In the genomic region with DNA sequence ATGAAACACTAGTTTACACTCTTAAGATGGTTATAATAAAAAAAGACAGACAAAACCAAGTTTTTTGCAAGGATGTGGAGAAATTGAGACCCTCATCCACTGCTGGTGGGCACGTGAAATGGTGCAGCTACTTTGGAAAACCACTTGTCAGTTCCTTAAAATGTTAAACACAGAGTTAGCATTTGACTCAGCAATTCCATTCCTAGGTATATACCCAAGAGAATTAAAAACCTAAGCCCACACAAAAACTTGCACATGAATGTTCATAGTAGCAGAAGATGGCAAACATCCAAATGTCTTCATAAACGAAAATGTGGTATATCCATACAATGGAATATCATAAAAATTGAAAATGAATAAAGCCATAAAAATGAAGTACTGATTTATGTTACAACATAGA, we compare ENCODE assay signal across 2 cellular contexts.
A peak's percentile ranks its signal among the peaks of the same experiment; 100 is the strongest.
TF ChIP-seq lines count a peak whose summit lies in the region.

No MANE protein-coding gene starts in this region.

TF ChIP-seq in SK-N-SH treated with all-trans-retinoic acid at 6 μM for 48 hours, 23 proteins besides CTCF, POLR2A, EP300 and RAD21:
- TF ChIP-seq, protein P1, sequence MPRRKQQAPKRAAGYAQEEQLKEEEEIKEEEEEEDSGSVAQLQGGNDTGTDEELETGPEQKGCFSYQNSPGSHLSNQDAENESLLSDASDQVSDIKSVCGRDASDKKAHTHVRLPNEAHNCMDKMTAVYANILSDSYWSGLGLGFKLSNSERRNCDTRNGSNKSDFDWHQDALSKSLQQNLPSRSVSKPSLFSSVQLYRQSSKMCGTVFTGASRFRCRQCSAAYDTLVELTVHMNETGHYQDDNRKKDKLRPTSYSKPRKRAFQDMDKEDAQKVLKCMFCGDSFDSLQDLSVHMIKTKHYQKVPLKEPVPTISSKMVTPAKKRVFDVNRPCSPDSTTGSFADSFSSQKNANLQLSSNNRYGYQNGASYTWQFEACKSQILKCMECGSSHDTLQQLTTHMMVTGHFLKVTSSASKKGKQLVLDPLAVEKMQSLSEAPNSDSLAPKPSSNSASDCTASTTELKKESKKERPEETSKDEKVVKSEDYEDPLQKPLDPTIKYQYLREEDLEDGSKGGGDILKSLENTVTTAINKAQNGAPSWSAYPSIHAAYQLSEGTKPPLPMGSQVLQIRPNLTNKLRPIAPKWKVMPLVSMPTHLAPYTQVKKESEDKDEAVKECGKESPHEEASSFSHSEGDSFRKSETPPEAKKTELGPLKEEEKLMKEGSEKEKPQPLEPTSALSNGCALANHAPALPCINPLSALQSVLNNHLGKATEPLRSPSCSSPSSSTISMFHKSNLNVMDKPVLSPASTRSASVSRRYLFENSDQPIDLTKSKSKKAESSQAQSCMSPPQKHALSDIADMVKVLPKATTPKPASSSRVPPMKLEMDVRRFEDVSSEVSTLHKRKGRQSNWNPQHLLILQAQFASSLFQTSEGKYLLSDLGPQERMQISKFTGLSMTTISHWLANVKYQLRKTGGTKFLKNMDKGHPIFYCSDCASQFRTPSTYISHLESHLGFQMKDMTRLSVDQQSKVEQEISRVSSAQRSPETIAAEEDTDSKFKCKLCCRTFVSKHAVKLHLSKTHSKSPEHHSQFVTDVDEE (CRISPR knock-in tag; IDR thresholded peaks at IDR 0.05) = no peak
- TF ChIP-seq BACH2 (CRISPR knock-in tag; IDR thresholded peaks at IDR 0.05; ENCODE audit: borderline replicate concordance) (no peak), ZNF8 (CRISPR knock-in tag; IDR thresholded peaks at IDR 0.05) (peak; percentile 74), ZNF565 (CRISPR knock-in tag; conservative IDR thresholded peaks at IDR 0.05; ENCODE audit: low read depth) (no peak), OSR1 (CRISPR knock-in tag; IDR thresholded peaks at IDR 0.05) (no peak)
TF ChIP-seq in SK-N-SH treated with all-trans-retinoic acid at 6 μM for 48 hours: peak in this region for 1.

TF ChIP-seq in SK-N-SH, 30 proteins besides CTCF, POLR2A, EP300 and RAD21 (continued from another document):
- TF ChIP-seq POLR2AphosphoS5 (IDR thresholded peaks at IDR 0.05; ENCODE audit: low read depth, low read length) = no peak
- TF ChIP-seq, protein P2, sequence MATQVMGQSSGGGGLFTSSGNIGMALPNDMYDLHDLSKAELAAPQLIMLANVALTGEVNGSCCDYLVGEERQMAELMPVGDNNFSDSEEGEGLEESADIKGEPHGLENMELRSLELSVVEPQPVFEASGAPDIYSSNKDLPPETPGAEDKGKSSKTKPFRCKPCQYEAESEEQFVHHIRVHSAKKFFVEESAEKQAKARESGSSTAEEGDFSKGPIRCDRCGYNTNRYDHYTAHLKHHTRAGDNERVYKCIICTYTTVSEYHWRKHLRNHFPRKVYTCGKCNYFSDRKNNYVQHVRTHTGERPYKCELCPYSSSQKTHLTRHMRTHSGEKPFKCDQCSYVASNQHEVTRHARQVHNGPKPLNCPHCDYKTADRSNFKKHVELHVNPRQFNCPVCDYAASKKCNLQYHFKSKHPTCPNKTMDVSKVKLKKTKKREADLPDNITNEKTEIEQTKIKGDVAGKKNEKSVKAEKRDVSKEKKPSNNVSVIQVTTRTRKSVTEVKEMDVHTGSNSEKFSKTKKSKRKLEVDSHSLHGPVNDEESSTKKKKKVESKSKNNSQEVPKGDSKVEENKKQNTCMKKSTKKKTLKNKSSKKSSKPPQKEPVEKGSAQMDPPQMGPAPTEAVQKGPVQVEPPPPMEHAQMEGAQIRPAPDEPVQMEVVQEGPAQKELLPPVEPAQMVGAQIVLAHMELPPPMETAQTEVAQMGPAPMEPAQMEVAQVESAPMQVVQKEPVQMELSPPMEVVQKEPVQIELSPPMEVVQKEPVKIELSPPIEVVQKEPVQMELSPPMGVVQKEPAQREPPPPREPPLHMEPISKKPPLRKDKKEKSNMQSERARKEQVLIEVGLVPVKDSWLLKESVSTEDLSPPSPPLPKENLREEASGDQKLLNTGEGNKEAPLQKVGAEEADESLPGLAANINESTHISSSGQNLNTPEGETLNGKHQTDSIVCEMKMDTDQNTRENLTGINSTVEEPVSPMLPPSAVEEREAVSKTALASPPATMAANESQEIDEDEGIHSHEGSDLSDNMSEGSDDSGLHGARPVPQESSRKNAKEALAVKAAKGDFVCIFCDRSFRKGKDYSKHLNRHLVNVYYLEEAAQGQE (IDR thresholded peaks at IDR 0.05; ENCODE audit: low read depth, low read length) = no peak
- no peak for TF ChIP-seq SIN3A (IDR thresholded peaks at IDR 0.05; ENCODE audit: borderline replicate concordance, low read depth, low read length)
- TF ChIP-seq TEAD4 (IDR thresholded peaks at IDR 0.05; ENCODE audit: borderline replicate concordance, insufficient read depth) = no peak
- TF ChIP-seq, protein P3, sequence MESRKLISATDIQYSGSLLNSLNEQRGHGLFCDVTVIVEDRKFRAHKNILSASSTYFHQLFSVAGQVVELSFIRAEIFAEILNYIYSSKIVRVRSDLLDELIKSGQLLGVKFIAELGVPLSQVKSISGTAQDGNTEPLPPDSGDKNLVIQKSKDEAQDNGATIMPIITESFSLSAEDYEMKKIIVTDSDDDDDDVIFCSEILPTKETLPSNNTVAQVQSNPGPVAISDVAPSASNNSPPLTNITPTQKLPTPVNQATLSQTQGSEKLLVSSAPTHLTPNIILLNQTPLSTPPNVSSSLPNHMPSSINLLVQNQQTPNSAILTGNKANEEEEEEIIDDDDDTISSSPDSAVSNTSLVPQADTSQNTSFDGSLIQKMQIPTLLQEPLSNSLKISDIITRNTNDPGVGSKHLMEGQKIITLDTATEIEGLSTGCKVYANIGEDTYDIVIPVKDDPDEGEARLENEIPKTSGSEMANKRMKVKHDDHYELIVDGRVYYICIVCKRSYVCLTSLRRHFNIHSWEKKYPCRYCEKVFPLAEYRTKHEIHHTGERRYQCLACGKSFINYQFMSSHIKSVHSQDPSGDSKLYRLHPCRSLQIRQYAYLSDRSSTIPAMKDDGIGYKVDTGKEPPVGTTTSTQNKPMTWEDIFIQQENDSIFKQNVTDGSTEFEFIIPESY (IDR thresholded peaks at IDR 0.05; ENCODE audit: borderline replicate concordance, low read depth) = no peak
- no peak for TF ChIP-seq JUND (IDR thresholded peaks at IDR 0.05)
TF ChIP-seq in SK-N-SH: peak in this region for 0.
